ENCODE assay signal across 9 cellular contexts in the genomic region with DNA sequence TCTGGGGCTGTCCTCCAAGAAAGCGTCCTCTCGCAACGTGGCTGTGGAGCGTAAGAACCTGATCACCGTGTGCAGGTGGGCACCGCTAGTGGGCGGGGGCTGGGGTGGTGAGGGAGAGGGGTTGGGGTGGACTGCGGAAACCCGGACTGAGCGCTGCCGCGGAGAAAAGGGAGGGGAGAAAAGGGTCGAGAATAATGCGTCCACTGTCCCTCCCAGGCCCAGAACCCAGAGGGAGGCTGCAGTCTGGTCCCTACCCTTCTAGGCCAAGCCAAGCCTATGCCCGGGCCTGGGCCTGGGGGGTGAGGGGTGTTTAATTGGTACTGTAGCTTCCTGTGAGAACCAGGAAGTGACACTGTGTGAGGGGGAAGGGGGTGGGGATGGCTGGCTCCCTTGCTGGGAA. TPM values are rescaled to one million over a fixed set of nuclear protein-coding genes. Genes with fewer than 3 reads are reported as not detected.
DNase-seq lines count a peak whose midpoint lies in the region; ATAC-seq and TF ChIP-seq lines count a peak whose summit lies in the region.
"Had no signal": no experiment of that assay in that cellular context is flagged by ENCODE, and none has a peak within 500 bp of the region (broad histone marks: within the 10 kb centered on the region; RNA-seq: fewer than 3 reads in every experiment).

No MANE protein-coding gene starts in this region.

- peaks cover 9% of the 10 kb centered on the region for H3K4me1 ChIP-seq in thymus (ENCODE audit: control insufficient read depth, insufficient read depth, low read length)

- H3K4me1 Mint-ChIP-seq in activated naive CD4-positive, alpha-beta T cell treated with anti-CD3 and anti-CD28 coated beads for 36 hours (ENCODE audit: low read depth), result peaks cover 19% of the 10 kb centered on the region
- H3K4me1 Mint-ChIP-seq in activated B cell treated with CpG ODN at 0.5 μM for 24 hours (peaks cover 24% of the 10 kb centered on the region), immature natural killer cell (peaks cover 18 to 23% of the 10 kb centered on the region in 2 donors)

- H3K27ac ChIP-seq in thymus (ENCODE audit: low read depth), result no peak overlapping the region

- no peaks in the 10 kb centered on the region for H3K9me3 ChIP-seq in thymus (ENCODE audit: control insufficient read depth)

- H3K36me3 ChIP-seq in thymus (ENCODE audit: control insufficient read depth, insufficient read depth), result no peaks in the 10 kb centered on the region

- H3K27ac Mint-ChIP-seq in activated naive CD4-positive, alpha-beta T cell treated with anti-CD3 and anti-CD28 coated beads for 36 hours, result no peak overlapping the region
- no peak overlapping the region for H3K27ac Mint-ChIP-seq in activated B cell treated with CpG ODN at 0.5 μM for 24 hours
- no peak overlapping the region for H3K27ac Mint-ChIP-seq in immature natural killer cell

- H3K27me3 ChIP-seq in thymus (ENCODE audit: control insufficient read depth, insufficient read depth), result peaks cover 3% of the 10 kb centered on the region

- no peaks in the 10 kb centered on the region for H3K9me3 Mint-ChIP-seq in activated naive CD4-positive, alpha-beta T cell treated with anti-CD3 and anti-CD28 coated beads for 36 hours
- H3K9me3 Mint-ChIP-seq in activated B cell treated with CpG ODN at 0.5 μM for 24 hours (no peaks in the 10 kb centered on the region), immature natural killer cell (no peaks in the 10 kb centered on the region)

- ATAC-seq in activated B cell treated with CpG ODN at 0.5 μM for 24 hours (ENCODE audit: low read depth), result no peak

- TF ChIP-seq CTCF in activated B cell treated with CpG ODN at 0.5 μM for 24 hours (IDR thresholded peaks at IDR 0.05), result no peak

- CTCF ChIA-PET in activated naive CD4-positive, alpha-beta T cell treated with anti-CD3 and anti-CD28 coated beads for 36 hours (lab: Charles Lee), result interaction anchor here (0.9 to 2.5 kb wide), 3 partner anchors 22 to 99 kb away, joined by 3 to 7 read pairs (median 4); no protein-coding TSS in a partner anchor
- CTCF ChIA-PET in activated B cell treated with CpG ODN at 0.5 μM for 24 hours (lab: Charles Lee), result no interaction called here

- 3% methylated on average over 15 of the region's 15 CpGs for WGBS in thymus

- peaks cover 20% of the 10 kb centered on the region for H3K27me3 Mint-ChIP-seq in activated naive CD4-positive, alpha-beta T cell treated with anti-CD3 and anti-CD28 coated beads for 36 hours (ENCODE audit: low read depth)
- H3K27me3 Mint-ChIP-seq in activated B cell treated with CpG ODN at 0.5 μM for 24 hours (peaks cover 43% of the 10 kb centered on the region), immature natural killer cell (ENCODE audit: low read depth in 3 of 3) (peaks cover 9 to 10% (median 10%) of the 10 kb centered on the region in 3 donors)

- H3K36me3 Mint-ChIP-seq in activated naive CD4-positive, alpha-beta T cell treated with anti-CD3 and anti-CD28 coated beads for 36 hours (ENCODE audit: low read depth), result no peaks in the 10 kb centered on the region
- no peaks in the 10 kb centered on the region for H3K36me3 Mint-ChIP-seq in activated B cell treated with CpG ODN at 0.5 μM for 24 hours (ENCODE audit: low read depth)
- H3K36me3 Mint-ChIP-seq in immature natural killer cell, result no peaks in the 10 kb centered on the region

- peak overlapping the region; percentile 21 for H3K4me3 Mint-ChIP-seq in activated naive CD4-positive, alpha-beta T cell treated with anti-CD3 and anti-CD28 coated beads for 36 hours
- H3K4me3 Mint-ChIP-seq in activated B cell treated with CpG ODN at 0.5 μM for 24 hours (peak overlapping the region; percentile 24), immature natural killer cell (peak overlapping the region in 3 of 5 donors; percentile 25 to 42 (median 33))

- H3K4me3 ChIP-seq in thymus (ENCODE audit: low read length), result peak overlapping the region; percentile 18

- POLR2A ChIA-PET in activated B cell treated with CpG ODN at 0.5 μM for 24 hours (lab: Charles Lee), result interaction anchor here (1.0 to 2.0 kb wide), 3 partner anchors 18 to 98 kb away, joined by 3 to 8 read pairs (median 6); no protein-coding TSS in a partner anchor

- intact Hi-C loops in activated naive CD4-positive, alpha-beta T cell treated with anti-CD3 and anti-CD28 coated beads for 36 hours (cut with micrococcal nuclease), result no loop called here
- intact Hi-C loops in activated B cell treated with CpG ODN at 0.5 μM for 24 hours (cut with micrococcal nuclease), result loop anchor here (1.0 kb wide), 1 partner anchor 15 kb away; a partner anchor contains a TSS

- no peak for DNase-seq in activated naive CD4-positive, alpha-beta T cell treated with anti-CD3 and anti-CD28 coated beads for 36 hours
- DNase-seq in activated naive CD4-positive, alpha-beta T cell treated with anti-CD3 and anti-CD28 coated beads, Interleukin-2, amount 50 U/mL, for 16 hours, result no peak
- DNase-seq in activated B cell treated with CpG ODN at 0.5 μM for 24 hours (no peak), immature natural killer cell (no peak), GF-D8 (lab: John Stamatoyannopoulos, UW) (no peak), UCSD-AML1 (lab: John Stamatoyannopoulos, UW; ENCODE audit: unreplicated experiment) (no peak)
- DNase-seq in central memory CD4-positive, alpha-beta T cell, result no peak

RNA-seq across cellular contexts. Expression of a gene that starts 0.5 kb away (rescaled TPM):
- under 1 TPM in 1 of 2 experiments, not detected in 1; 0.17 TPM for total RNA-seq in activated naive CD4-positive, alpha-beta T cell treated with anti-CD3 and anti-CD28 coated beads for 36 hours
- total RNA-seq in activated B cell treated with CpG ODN at 0.5 μM for 24 hours, result 0.07 and 0.17 TPM in 2 replicates
- polyA plus RNA-seq in immature natural killer cell (not detected), thymus (4.9 TPM)
- total RNA-seq: LHCN-M2 had no signal

RNA-seq across cellular contexts. Expression of a gene that starts 15.8 kb away (rescaled TPM):
- total RNA-seq in activated naive CD4-positive, alpha-beta T cell treated with anti-CD3 and anti-CD28 coated beads for 36 hours, result 100 to 1,000 TPM; 146 to 149 TPM
- 119 and 129 TPM in 2 replicates for total RNA-seq in activated B cell treated with CpG ODN at 0.5 μM for 24 hours
- polyA plus RNA-seq in immature natural killer cell (100 to 1,000 TPM; 125 to 158 (median 127) TPM), thymus (93.8 TPM)

RNA-seq across cellular contexts. Expression of a gene that starts 36.2 kb away (rescaled TPM):
- total RNA-seq in activated naive CD4-positive, alpha-beta T cell treated with anti-CD3 and anti-CD28 coated beads for 36 hours, result 10 to 100 TPM; 47.1 to 50.5 TPM
- 229 and 250 TPM in 2 replicates for total RNA-seq in activated B cell treated with CpG ODN at 0.5 μM for 24 hours
- polyA plus RNA-seq in immature natural killer cell, result 100 to 1,000 TPM in 1 of 3 donors, 10 to 100 TPM in 2; 50.9 to 103 (median 73.3) TPM
- polyA plus RNA-seq in thymus, result 93.0 TPM

RNA-seq across cellular contexts. Expression of a gene that starts 40.9 kb away (rescaled TPM):
- not detected for total RNA-seq in activated naive CD4-positive, alpha-beta T cell treated with anti-CD3 and anti-CD28 coated beads for 36 hours
- total RNA-seq in activated B cell treated with CpG ODN at 0.5 μM for 24 hours, result 0.10 and 0.13 TPM in 2 replicates
- polyA plus RNA-seq in immature natural killer cell, result under 1 TPM in 1 of 3 donors, not detected in 2; 0.23 TPM
- polyA plus RNA-seq in thymus, result 0.37 TPM
- total RNA-seq: LHCN-M2 had no signal

RNA-seq across cellular contexts. Expression of a gene that starts 54.8 kb away (rescaled TPM):
- total RNA-seq in activated naive CD4-positive, alpha-beta T cell treated with anti-CD3 and anti-CD28 coated beads for 36 hours, result under 1 TPM; 0.12 to 0.21 TPM
- total RNA-seq in activated B cell treated with CpG ODN at 0.5 μM for 24 hours, result 0.49 and 0.75 TPM in 2 replicates
- polyA plus RNA-seq in immature natural killer cell, result under 1 TPM in 1 of 3 donors, not detected in 2; 0.07 TPM
- 0.39 TPM for polyA plus RNA-seq in thymus
